Comparison of ENCODE assay signal across 1 cellular context in genomic region chr6:13814176-13814937, GRCh38.
TF ChIP-seq lines count a peak whose summit lies in the region.

MCUR1 (minus strand) TSS chr6:13814557; CDS start chr6:13814429, 128 bp downstream.

TF ChIP-seq in HepG2, 621 proteins besides CTCF, POLR2A, EP300 and RAD21 (continued from another document and continues in another):
- TF ChIP-seq DMTF1 (CRISPR knock-in tag; IDR thresholded peaks at IDR 0.05) (peak; percentile 67; the same call in 1 of the 2 replicates), NFATC3 (CRISPR knock-in tag; IDR thresholded peaks at IDR 0.05) (no peak), NPAS2 (CRISPR knock-in tag; IDR thresholded peaks at IDR 0.05; ENCODE audit: borderline replicate concordance) (no peak), RCOR2 (CRISPR knock-in tag; IDR thresholded peaks at IDR 0.05) (no peak), SOX13 (IDR thresholded peaks at IDR 0.05) (no peak), SOX13 (CRISPR knock-in tag; conservative IDR thresholded peaks at IDR 0.05 in 1 of 2, IDR thresholded peaks at IDR 0.05 in 1 of 2) (peak in 1 of 2 experiments; percentile 33; a peak in 1 of 4 replicates), ZNF326 (CRISPR knock-in tag; IDR thresholded peaks at IDR 0.05; ENCODE audit: borderline replicate concordance) (no peak), PBX2 (CRISPR knock-in tag; IDR thresholded peaks at IDR 0.05) (no peak), ADNP (CRISPR knock-in tag; IDR thresholded peaks at IDR 0.05) (no peak), ZBTB43 (CRISPR knock-in tag; conservative IDR thresholded peaks at IDR 0.05) (no peak; the same call in 1 of the 2 replicates), ZNF687 (CRISPR knock-in tag; IDR thresholded peaks at IDR 0.05) (peak; percentile 96), NFRKB (IDR thresholded peaks at IDR 0.05) (no peak), SMAD1 (CRISPR knock-in tag; IDR thresholded peaks at IDR 0.05; ENCODE audit: borderline replicate concordance, low read depth) (peak; percentile 69), U2AF1 (optimal IDR thresholded peaks at IDR 0.05; ENCODE audit: low read depth, low read length) (no peak), IRF9 (CRISPR knock-in tag; IDR thresholded peaks at IDR 0.05; ENCODE audit: borderline replicate concordance) (peak; percentile 82; the same call in 1 of the 2 replicates), ZNF512 (CRISPR knock-in tag; IDR thresholded peaks at IDR 0.05) (no peak), ZNF329 (CRISPR knock-in tag; IDR thresholded peaks at IDR 0.05; ENCODE audit: low read depth) (peak; percentile 74), NFIC (IDR thresholded peaks at IDR 0.05; ENCODE audit: low read length) (no peak), ELF1 (CRISPR knock-in tag; IDR thresholded peaks at IDR 0.05) (no peak), SNRNP70 (IDR thresholded peaks at IDR 0.05; ENCODE audit: low read depth, low read length) (0 out of 2 replicates have a peak, but pooled peaks have one; percentile 26), ZNF431 (CRISPR knock-in tag; IDR thresholded peaks at IDR 0.05; ENCODE audit: borderline replicate concordance, low read depth) (peak; percentile 97), ZNF772 (CRISPR knock-in tag; IDR thresholded peaks at IDR 0.05) (peak; percentile 48; the same call in 1 of the 2 replicates), ZNF460 (CRISPR knock-in tag; IDR thresholded peaks at IDR 0.05; ENCODE audit: borderline replicate concordance) (no peak), NFE2L2 (IDR thresholded peaks at IDR 0.05; ENCODE audit: low read length) (no peak), MEF2D (CRISPR knock-in tag; IDR thresholded peaks at IDR 0.05) (no peak), ZNF501 (CRISPR knock-in tag; IDR thresholded peaks at IDR 0.05) (peak; percentile 83), ZNF44 (CRISPR knock-in tag; IDR thresholded peaks at IDR 0.05) (no peak), ZNF703 (CRISPR knock-in tag; IDR thresholded peaks at IDR 0.05; ENCODE audit: borderline replicate concordance) (no peak), HOXA5 (CRISPR knock-in tag; IDR thresholded peaks at IDR 0.05) (peak; percentile 93), MAF1 (CRISPR knock-in tag; IDR thresholded peaks at IDR 0.05; ENCODE audit: borderline replicate concordance) (no peak), ZBTB10 (CRISPR knock-in tag; IDR thresholded peaks at IDR 0.05; ENCODE audit: borderline replicate concordance) (peak; percentile 69; the same call in 1 of the 2 replicates), PHF21A (CRISPR knock-in tag; IDR thresholded peaks at IDR 0.05) (no peak; the same call in 1 of the 2 replicates), ZNF350 (CRISPR knock-in tag; IDR thresholded peaks at IDR 0.05; ENCODE audit: borderline replicate concordance, low read depth) (peak; percentile 55; the same call in 1 of the 2 replicates), SIX1 (CRISPR knock-in tag; IDR thresholded peaks at IDR 0.05; ENCODE audit: borderline replicate concordance) (no peak), TCF7L2 (IDR thresholded peaks at IDR 0.05; ENCODE audit: low read depth, low read length) (no peak), ZNF414 (CRISPR knock-in tag; IDR thresholded peaks at IDR 0.05) (no peak), ZNF101 (CRISPR knock-in tag; IDR thresholded peaks at IDR 0.05; ENCODE audit: borderline replicate concordance, low read depth) (no peak), MXD1 (CRISPR knock-in tag; IDR thresholded peaks at IDR 0.05) (peak; percentile 61; the same call in 1 of the 2 replicates), KLF9 (CRISPR knock-in tag; IDR thresholded peaks at IDR 0.05; ENCODE audit: low read depth) (0 out of 2 replicates have a peak, but pooled peaks have one; percentile 3), EZH2 (conservative IDR thresholded peaks at IDR 0.05; ENCODE audit: low read depth, low read length) (no peak), ZNF160 (CRISPR knock-in tag; IDR thresholded peaks at IDR 0.05) (peak; percentile 73; the same call in 1 of the 2 replicates), DBP (CRISPR knock-in tag; IDR thresholded peaks at IDR 0.05; ENCODE audit: not compliant biosample characterization) (peak; percentile 57), ZNF574 (CRISPR knock-in tag; IDR thresholded peaks at IDR 0.05) (peak; percentile 84)
